In the genomic region with DNA sequence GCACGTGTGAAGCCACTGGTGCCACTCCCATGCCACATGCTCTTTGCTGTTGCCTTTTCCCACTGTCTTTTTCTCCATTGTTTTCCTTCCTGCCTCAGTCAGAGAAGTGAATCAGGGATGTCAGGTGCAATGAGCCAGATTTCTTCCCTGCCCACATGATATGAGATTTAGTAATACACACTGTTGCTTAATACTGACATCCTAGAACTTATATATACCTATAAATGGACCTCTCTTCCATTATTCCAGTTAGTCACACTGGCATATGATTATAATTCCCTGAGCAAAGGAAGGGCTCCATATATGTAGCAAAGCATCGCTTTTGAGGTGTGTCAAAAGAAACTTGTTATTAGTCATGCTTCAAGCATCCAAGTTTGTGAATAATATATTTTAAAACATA, we compare ENCODE assay signal across 20 cellular contexts. TPM values are rescaled to one million over a fixed set of nuclear protein-coding genes. Genes with fewer than 3 reads are reported as not detected.
A peak's percentile ranks its signal among the peaks of the same experiment; 100 is the strongest.
DNase-seq lines count a peak whose midpoint lies in the region; ATAC-seq and TF ChIP-seq lines count a peak whose summit lies in the region.
"Had no signal": no experiment of that assay in that cellular context is flagged by ENCODE, and none has a peak within 500 bp of the region (broad histone marks: within the 10 kb centered on the region; RNA-seq: fewer than 3 reads in every experiment).

No MANE protein-coding gene starts in this region.

- peak overlapping the region; percentile 33 for H3K4me2 ChIP-seq in Loucy (ENCODE audit: low read depth, low read length, poor library complexity, severe bottlenecking)
- no peak overlapping the region for H3K4me2 ChIP-seq in osteoblast (ENCODE audit: insufficient read depth, low read length)
- H3K4me2 ChIP-seq: KMS-11 had no signal

- TF ChIP-seq CTCF in Loucy (conservative IDR thresholded peaks at IDR 0.05; ENCODE audit: low read length) (no peak), heart right ventricle (IDR thresholded peaks at IDR 0.05) (no peak), osteoblast (IDR thresholded peaks at IDR 0.05; ENCODE audit: extremely low read depth, low read depth, low read length) (no peak)

- no peaks in the 10 kb centered on the region for H3K79me2 ChIP-seq in Loucy (ENCODE audit: insufficient read depth, low read length)
- H3K79me2 ChIP-seq in osteoblast (ENCODE audit: insufficient read depth, low read length), result no peaks in the 10 kb centered on the region

- H3K4me3 ChIP-seq in Loucy (ENCODE audit: low read length, poor library complexity, severe bottlenecking), result no peak overlapping the region
- H3K4me3 ChIP-seq in heart right ventricle, result no peak overlapping the region
- no peak overlapping the region for H3K4me3 ChIP-seq in osteoblast (ENCODE audit: insufficient read depth, low read length)
- H3K4me3 ChIP-seq: adrenal gland, SJSA1 had no signal

- no peaks in the 10 kb centered on the region for H4K20me1 ChIP-seq in Loucy (ENCODE audit: insufficient read depth, low read length, poor library complexity, severe bottlenecking)
- no peaks in the 10 kb centered on the region for H4K20me1 ChIP-seq in osteoblast (ENCODE audit: insufficient read depth, low read length)

- ATAC-seq in central memory CD8-positive, alpha-beta T cell (replicated peaks; ENCODE audit: extremely low read depth, poor library complexity, severe bottlenecking), result no peak
- ATAC-seq in HG03108 (IDR thresholded peaks at IDR 0.05; ENCODE audit: unreplicated experiment) (no peak), heart right ventricle (no peak), HG02571 (IDR thresholded peaks at IDR 0.05; ENCODE audit: unreplicated experiment) (no peak)

- H3K9me3 ChIP-seq in Loucy (ENCODE audit: insufficient read depth, low read depth, low read length) (peaks cover under 1% of the 10 kb centered on the region; the same call in 1 of the 2 replicates), heart right ventricle (peaks cover 0 to 5% (median under 1%) of the 10 kb centered on the region in 11 donors), osteoblast (ENCODE audit: low read depth, low read length) (no peaks in the 10 kb centered on the region)
- H3K9me3 ChIP-seq: SJSA1 had no signal

- DNase-seq in EH (ENCODE audit: low read depth) (peak; percentile 26), iris pigment epithelial cell (ENCODE audit: low read depth) (peak; percentile 56), heart right ventricle (no peak), osteoblast (ENCODE audit: insufficient read length, low spot score, missing footprints) (no peak)
- no peak for DNase-seq in central memory CD8-positive, alpha-beta T cell (ENCODE audit: low spot score in 2 of 2)
- DNase-seq: adrenal gland; CD4-positive, alpha-beta memory T cell; H7; islet precursor cell; NCI-H2171; NCI-H748 treated with DMSO at 0.1 percent for 48 hours; stimulated activated CD4-positive, alpha-beta T cell treated with anti-CD3 and anti-CD28 coated beads, Interleukin-4, amount 100 ng/mL, for 4 hours had no signal

- H3K27me3 Mint-ChIP-seq in central memory CD8-positive, alpha-beta T cell, result no peaks in the 10 kb centered on the region
- H3K27me3 Mint-ChIP-seq: CD4-positive, alpha-beta memory T cell had no signal

- H3K27me3 ChIP-seq in Loucy (ENCODE audit: insufficient read depth, low read length, poor library complexity, severe bottlenecking), result no peaks in the 10 kb centered on the region
- no peaks in the 10 kb centered on the region for H3K27me3 ChIP-seq in heart right ventricle
- H3K27me3 ChIP-seq in osteoblast (ENCODE audit: insufficient read depth, low read length), result no peaks in the 10 kb centered on the region
- H3K27me3 ChIP-seq: adrenal gland, SJSA1 had no signal

- H3K4me3 Mint-ChIP-seq in central memory CD8-positive, alpha-beta T cell, result no peak overlapping the region
- H3K4me3 Mint-ChIP-seq: activated T-helper 1 cell treated with anti-CD3 and anti-CD28 coated beads, Interleukin-12 subunit alpha, Interleukin-12 subunit beta, Interleukin-2, Interleukin-4 antibody, amounts not matched to agents 30 ng/mL and 10 ng/mL and 1 ng/mL, durations not matched to agents 14 hours and 24 hours and 36 hours; CD4-positive, alpha-beta memory T cell; nephron had no signal

- no peaks in the 10 kb centered on the region for H3K9me3 Mint-ChIP-seq in central memory CD8-positive, alpha-beta T cell

- 87 to 93% methylated on average over 2 of the region's 2 CpGs for WGBS in heart right ventricle, 2 donors

- H3K4me1 Mint-ChIP-seq in central memory CD8-positive, alpha-beta T cell, result peaks cover 48% of the 10 kb centered on the region

- H3K36me3 ChIP-seq in Loucy (ENCODE audit: insufficient read depth, low read length), result no peaks in the 10 kb centered on the region
- H3K36me3 ChIP-seq in heart right ventricle, result no peaks in the 10 kb centered on the region
- H3K36me3 ChIP-seq in osteoblast (ENCODE audit: insufficient read depth, low read length), result no peaks in the 10 kb centered on the region
- H3K36me3 ChIP-seq: adrenal gland, SJSA1 had no signal

- no peaks in the 10 kb centered on the region for H3K9me2 ChIP-seq in Loucy (replicated peaks; ENCODE audit: low read depth, low read length)

- peak overlapping the region; percentile 14 for H3K27ac Mint-ChIP-seq in central memory CD8-positive, alpha-beta T cell (ENCODE audit: low read depth)
- H3K27ac Mint-ChIP-seq: activated T-helper 1 cell treated with anti-CD3 and anti-CD28 coated beads, Interleukin-12 subunit alpha, Interleukin-12 subunit beta, Interleukin-2, Interleukin-4 antibody, amounts not matched to agents 30 ng/mL and 10 ng/mL and 1 ng/mL, durations not matched to agents 14 hours and 24 hours and 36 hours; progenitor cell of endocrine pancreas had no signal

- H2AFZ ChIP-seq in Loucy (ENCODE audit: low read length) (no peak overlapping the region), osteoblast (ENCODE audit: low read length) (no peak overlapping the region)

- H3K36me3 Mint-ChIP-seq in central memory CD8-positive, alpha-beta T cell (ENCODE audit: insufficient read depth), result peaks cover 1% of the 10 kb centered on the region

- H3K4me1 ChIP-seq in Loucy (ENCODE audit: insufficient read depth, low read length, poor library complexity, severe bottlenecking), result peaks cover 69% of the 10 kb centered on the region
- peaks cover 0 to 77% (median 0%) of the 10 kb centered on the region in 9 donors for H3K4me1 ChIP-seq in heart right ventricle
- H3K4me1 ChIP-seq in osteoblast (ENCODE audit: insufficient read depth, low read length), result peaks cover 41% of the 10 kb centered on the region
- H3K4me1 ChIP-seq: adrenal gland had no signal

- peaks cover 15% of the 10 kb centered on the region for H3F3A ChIP-seq in Loucy (ENCODE audit: low read depth)

- H3K27ac ChIP-seq in heart right ventricle, result no peak overlapping the region
- no peak overlapping the region for H3K27ac ChIP-seq in osteoblast (ENCODE audit: low read depth, low read length)
- H3K27ac ChIP-seq: adrenal gland, KMS-11, SJSA1 had no signal

- intact Hi-C loops in heart right ventricle (cut with DNase I), result no loop called here

- no peak overlapping the region for H3K9ac ChIP-seq in Loucy (ENCODE audit: low read depth, low read length, poor library complexity, severe bottlenecking)
- H3K9ac ChIP-seq: KMS-11 had no signal

RNA-seq across cellular contexts. Expression of a gene that starts 48.4 kb away (rescaled TPM):
- 1 to 10 TPM in 9 of 10 donors, under 1 TPM in 1; 0.89 to 7.0 (median 1.7) TPM for total RNA-seq in heart right ventricle
- 1 to 10 TPM in 1 of 2 donors, under 1 TPM in 1; 0.44 to 2.8 TPM for polyA plus RNA-seq in heart right ventricle
- 13.8 and 16.5 TPM in 2 replicates for total RNA-seq in osteoblast

Comparison
In these comparisons a context has a peak if more than half of its experiments do, and no peak if none do; other contexts are left out.
1. DNase-seq: peak in EH (single experiment) and iris pigment epithelial cell (single experiment); none in central memory CD8-positive, alpha-beta T cell (0 of 2), heart right ventricle (0 of 2) and osteoblast (single experiment).